ENCODE assay signal across 8 cellular contexts in genomic region chr6:79630883-79631799, GRCh38. TPM values are rescaled to one million over a fixed set of nuclear protein-coding genes. Genes with fewer than 3 reads are reported as not detected.
DNase-seq lines count a peak whose midpoint lies in the region; ATAC-seq and TF ChIP-seq lines count a peak whose summit lies in the region.

Gene SH3BGRL2, plus strand, starts transcription at chr6:79631329. Its CDS starts 133 bp downstream, at chr6:79631462.

- H3K27ac ChIP-seq in fibroblast of lung (ENCODE audit: insufficient read depth, low read length) = no peak within 1 kb of the TSS

- peaks cover 3% of the 10 kb centered on the region for H3K27me3 ChIP-seq in fibroblast of lung (ENCODE audit: control insufficient read depth, insufficient read depth, low read length)
- H3K27me3 ChIP-seq in mononuclear cell (ENCODE audit: insufficient read depth, low read length) = peaks cover 47% of the 10 kb centered on the region

- H3K9ac ChIP-seq in fibroblast of lung (ENCODE audit: insufficient read depth, low read length) = no peak within 1 kb of the TSS

- no peaks in the 10 kb centered on the region for H4K20me1 ChIP-seq in fibroblast of lung (ENCODE audit: control insufficient read depth, extremely low read depth, insufficient read depth, low read length)

- peaks cover 45% of the 10 kb centered on the region for H3K27me3 Mint-ChIP-seq in activated T-cell treated with anti-CD3 and anti-CD28 coated beads, Interleukin-2, amount 50 U/mL, for 4 hours (ENCODE audit: low read depth)
- H3K27me3 Mint-ChIP-seq in stimulated activated naive CD8-positive, alpha-beta T cell treated with anti-CD3 and anti-CD28 coated beads, Interleukin-15, amount 100 ng/mL, for 72 hours = peaks cover 47% of the 10 kb centered on the region

- peak within 1 kb of the TSS; percentile 56 to 71 (median 64) for H3K4me3 ChIP-seq in fibroblast of lung (replicated peaks in 1 of 4; ENCODE audit: control extremely low read depth in 1 of 4, insufficient read depth in 1 of 4, low read depth in 3 of 4, low read length in 4 of 4)
- peak within 1 kb of the TSS; percentile 33 for H3K4me3 ChIP-seq in mononuclear cell (ENCODE audit: low read length)

- H3K4me1 Mint-ChIP-seq in activated T-cell treated with anti-CD3 and anti-CD28 coated beads, Interleukin-2, amount 50 U/mL, for 4 hours (ENCODE audit: low read depth) = peaks cover 8% of the 10 kb centered on the region
- peaks cover 13% of the 10 kb centered on the region for H3K4me1 Mint-ChIP-seq in stimulated activated naive CD8-positive, alpha-beta T cell treated with anti-CD3 and anti-CD28 coated beads, Interleukin-15, amount 100 ng/mL, for 72 hours

- H3K79me2 ChIP-seq in fibroblast of lung (ENCODE audit: control insufficient read depth, insufficient read depth, low read length) = no peaks in the 10 kb centered on the region

- no peaks in the 10 kb centered on the region for H3K9me3 Mint-ChIP-seq in activated T-cell treated with anti-CD3 and anti-CD28 coated beads, Interleukin-2, amount 50 U/mL, for 4 hours
- no peaks in the 10 kb centered on the region for H3K9me3 Mint-ChIP-seq in stimulated activated naive CD8-positive, alpha-beta T cell treated with anti-CD3 and anti-CD28 coated beads, Interleukin-15, amount 100 ng/mL, for 72 hours

- H3K27ac Mint-ChIP-seq in stimulated activated naive CD8-positive, alpha-beta T cell treated with anti-CD3 and anti-CD28 coated beads, Interleukin-15, amount 100 ng/mL, for 72 hours = peak within 1 kb of the TSS; percentile 9 to 44

- peak within 1 kb of the TSS; percentile 78 for H3K4me3 Mint-ChIP-seq in activated T-cell treated with anti-CD3 and anti-CD28 coated beads, Interleukin-2, amount 50 U/mL, for 4 hours
- H3K4me3 Mint-ChIP-seq in stimulated activated naive CD8-positive, alpha-beta T cell treated with anti-CD3 and anti-CD28 coated beads, Interleukin-15, amount 100 ng/mL, for 72 hours = peak within 1 kb of the TSS; percentile 88 to 95

- ATAC-seq in HG02938 (IDR thresholded peaks at IDR 0.05; ENCODE audit: unreplicated experiment) = peak; percentile 54
- peak; percentile 74 to 84 for ATAC-seq in activated T-cell treated with anti-CD3 and anti-CD28 coated beads, Interleukin-2, amount 50 U/mL, for 4 hours
- peak; percentile 73 for ATAC-seq in stimulated activated naive CD8-positive, alpha-beta T cell treated with anti-CD3 and anti-CD28 coated beads, Interleukin-15, amount 100 ng/mL, for 72 hours

- H3K36me3 ChIP-seq in fibroblast of lung (ENCODE audit: control insufficient read depth, insufficient read depth, low read length) = no peaks in the 10 kb centered on the region

- TF ChIP-seq CTCF in fibroblast of lung (conservative IDR thresholded peaks at IDR 0.05 in 1 of 2, IDR thresholded peaks at IDR 0.05 in 1 of 2; ENCODE audit: low read depth in 1 of 2, low read length in 2 of 2) = no peak

- H3K36me3 Mint-ChIP-seq in activated T-cell treated with anti-CD3 and anti-CD28 coated beads, Interleukin-2, amount 50 U/mL, for 4 hours (ENCODE audit: insufficient read depth) = no peaks in the 10 kb centered on the region

- peak within 1 kb of the TSS; percentile 38 for H3K4me2 ChIP-seq in fibroblast of lung (ENCODE audit: extremely low read depth, insufficient read depth, low read length)

- H2AFZ ChIP-seq in fibroblast of lung (ENCODE audit: low read length) = peak within 1 kb of the TSS; percentile 65

- DNase-seq in NCI-H1417 (lab: John Stamatoyannopoulos, UW) = peak; percentile 72 to 92 (median 91)
- no peak for DNase-seq in NCI-H1417 treated with DMSO at 0.1 percent for 48 hours (lab: John Stamatoyannopoulos, UW)
- DNase-seq in NCI-H345 (lab: John Stamatoyannopoulos, UW) = peak; percentile 80
- peak; percentile 13 for DNase-seq in activated T-cell treated with anti-CD3 and anti-CD28 coated beads, Interleukin-2, amount 50 U/mL, for 4 hours
- peak; percentile 64 to 74 for DNase-seq in fibroblast of lung (ENCODE audit: low read depth in 2 of 2)
- DNase-seq in stimulated activated naive CD8-positive, alpha-beta T cell treated with anti-CD3 and anti-CD28 coated beads, Interleukin-15, amount 100 ng/mL, for 72 hours = peak; percentile 13 to 30

- H3K4me1 ChIP-seq in fibroblast of lung (ENCODE audit: control insufficient read depth, extremely low read depth, insufficient read depth, low read length) (no peaks in the 10 kb centered on the region), mononuclear cell (ENCODE audit: insufficient read depth, low read length) (peaks cover 12% of the 10 kb centered on the region)

- no peaks in the 10 kb centered on the region for H3K9me3 ChIP-seq in fibroblast of lung (ENCODE audit: control insufficient read depth, insufficient read depth, low read depth, low read length)
- H3K9me3 ChIP-seq in mononuclear cell (ENCODE audit: low read depth, low read length) = no peaks in the 10 kb centered on the region

RNA-seq across cellular contexts. Expression of gene SH3BGRL2, which starts in this region (rescaled TPM):
- total RNA-seq in activated T-cell treated with anti-CD3 and anti-CD28 coated beads, Interleukin-2, amount 50 U/mL, for 4 hours = under 1 TPM; 0.14 to 0.92 (median 0.51) TPM
- total RNA-seq in fibroblast of lung = 3.3 and 4.3 TPM in 2 replicates
- polyA plus RNA-seq in fibroblast of lung = 1.5 and 2.8 TPM in 2 replicates
- polyA plus RNA-seq in fibroblast of lung (2012) = 1.0 and 1.8 TPM in 2 replicates
- polyA minus RNA-seq in fibroblast of lung (ENCODE audit: low replicate concordance) = 0.30 and 0.82 TPM in 2 replicates
- 26.1 TPM for total RNA-seq in mononuclear cell

Comparison
In these comparisons a context has a peak if more than half of its experiments do, and no peak if none do; other contexts are left out.
1. Peak in DNase-seq and ATAC-seq in activated T-cell treated with anti-CD3 and anti-CD28 coated beads, Interleukin-2, amount 50 U/mL, for 4 hours; RNA of the gene not detected or under 1 TPM.